Comparison of ENCODE assay signal across 17 cellular contexts in genomic region chr18:59851784-59852399, GRCh38. TPM values are rescaled to one million over a fixed set of nuclear protein-coding genes. Genes with fewer than 3 reads are reported as not detected.
A peak's percentile ranks its signal among the peaks of the same experiment; 100 is the strongest.
DNase-seq lines count a peak whose midpoint lies in the region; ATAC-seq and TF ChIP-seq lines count a peak whose summit lies in the region.
"Had no signal": no experiment of that assay in that cellular context is flagged by ENCODE, and none has a peak within 500 bp of the region (broad histone marks: within the 10 kb centered on the region; RNA-seq: fewer than 3 reads in every experiment).

No MANE protein-coding gene starts in this region.

- H3K27me3 ChIP-seq in OCI-LY1 (ENCODE audit: insufficient read depth, low read length) (no peaks in the 10 kb centered on the region), vagina (no peaks in the 10 kb centered on the region)
- H3K27me3 ChIP-seq: BLaER1 treated with 17β-estradiol and CSF1 and Interleukin-3, amounts not matched to agents 10 nM and 100 nM had no signal

- H3F3A ChIP-seq in OCI-LY1 (ENCODE audit: insufficient read depth, low read length) = peaks cover 11% of the 10 kb centered on the region

- no peaks in the 10 kb centered on the region for H3K36me3 Mint-ChIP-seq in stimulated activated memory B cell treated with anti-CD40 and anti-IgM and Interleukin-4, amounts not matched to agents 10 μg/mL and 1 μg/mL and 100 μg/mL, for 72 hours
- H3K36me3 Mint-ChIP-seq: CD4-positive, CD25-positive, alpha-beta regulatory T cell had no signal

- H3K27ac ChIP-seq in HEK293 (ENCODE audit: extremely low read depth, low read depth, low read length) (no peak overlapping the region), OCI-LY1 (ENCODE audit: low read depth, low read length, poor library complexity, severe bottlenecking) (peak overlapping the region; percentile 97), vagina (no peak overlapping the region)
- H3K27ac ChIP-seq: BLaER1 treated with 17β-estradiol and CSF1 and Interleukin-3, amounts not matched to agents 10 nM and 100 nM had no signal

- CTCF ChIA-PET in HEK293 (lab: Yijun Ruan, JAX) = interaction anchor here (0.7 kb wide), 1 partner anchor 341 kb away, joined by 6 read pairs; no protein-coding TSS in a partner anchor

- H3K27me3 Mint-ChIP-seq in stimulated activated memory B cell treated with anti-CD40 and anti-IgM and Interleukin-4, amounts not matched to agents 10 μg/mL and 1 μg/mL and 100 μg/mL, for 72 hours = no peaks in the 10 kb centered on the region
- H3K27me3 Mint-ChIP-seq: CD4-positive, CD25-positive, alpha-beta regulatory T cell had no signal

- POLR2A ChIA-PET in HEK293 (lab: Yijun Ruan, JAX) = interaction anchor here (1.1 kb wide), 1 partner anchor 48 kb away, joined by 4 read pairs; the partner anchor contains the start of gene PMAIP1

- H3K4me3 ChIP-seq in HEK293 (ENCODE audit: low read depth, low read length) = no peak overlapping the region
- no peak overlapping the region for H3K4me3 ChIP-seq in OCI-LY1 (ENCODE audit: low read depth, low read length, poor library complexity, severe bottlenecking)
- H3K4me3 ChIP-seq in vagina = no peak overlapping the region
- H3K4me3 ChIP-seq: BLaER1 treated with 17β-estradiol and CSF1 and Interleukin-3, amounts not matched to agents 10 nM and 100 nM; GM12878 had no signal

- no peak overlapping the region for H3K4me3 Mint-ChIP-seq in stimulated activated memory B cell treated with anti-CD40 and anti-IgM and Interleukin-4, amounts not matched to agents 10 μg/mL and 1 μg/mL and 100 μg/mL, for 72 hours
- H3K4me3 Mint-ChIP-seq: CD4-positive, CD25-positive, alpha-beta regulatory T cell; H9; HFFc6 had no signal

- DNase-seq in left colon (no peak), EL (no peak), NCI-H187 treated with DMSO at 0.1 percent for 48 hours (lab: John Stamatoyannopoulos, UW) (no peak), vagina (ENCODE audit: extremely low spot score in 2 of 2) (no peak)
- DNase-seq: ACHN; CD4-positive, CD25-positive, alpha-beta regulatory T cell; DMS53; GOT3; H9; HFFc6; IMR-90 had no signal

- H3K36me3 ChIP-seq in HEK293 (ENCODE audit: control insufficient read depth in 2 of 2, insufficient read depth in 1 of 2, low read length in 2 of 2) (no peaks in the 10 kb centered on the region), OCI-LY1 (ENCODE audit: insufficient read depth, low read length) (no peaks in the 10 kb centered on the region), vagina (no peaks in the 10 kb centered on the region)
- H3K36me3 ChIP-seq: BLaER1 treated with 17β-estradiol and CSF1 and Interleukin-3, amounts not matched to agents 10 nM and 100 nM had no signal

- H2AFZ ChIP-seq in OCI-LY1 (ENCODE audit: low read length) = no peak overlapping the region

- H3K9me3 Mint-ChIP-seq in stimulated activated memory B cell treated with anti-CD40 and anti-IgM and Interleukin-4, amounts not matched to agents 10 μg/mL and 1 μg/mL and 100 μg/mL, for 72 hours = peaks cover 3% of the 10 kb centered on the region
- H3K9me3 Mint-ChIP-seq: CD4-positive, CD25-positive, alpha-beta regulatory T cell; H9; HFFc6 had no signal

- H3K4me1 Mint-ChIP-seq in stimulated activated memory B cell treated with anti-CD40 and anti-IgM and Interleukin-4, amounts not matched to agents 10 μg/mL and 1 μg/mL and 100 μg/mL, for 72 hours = peaks cover 40% of the 10 kb centered on the region

- no peaks in the 10 kb centered on the region for H3K79me2 ChIP-seq in OCI-LY1 (ENCODE audit: insufficient read depth, low read length)

- H3K4me1 ChIP-seq in HEK293 (ENCODE audit: control insufficient read depth, insufficient read depth, low read length) = no peaks in the 10 kb centered on the region
- peaks cover 83% of the 10 kb centered on the region for H3K4me1 ChIP-seq in OCI-LY1 (ENCODE audit: insufficient read depth, low read length, severe bottlenecking)
- H3K4me1 ChIP-seq in vagina = peaks cover 5% of the 10 kb centered on the region

- no peak for TF ChIP-seq POLR2A in vagina (IDR thresholded peaks at IDR 0.05)

- H3K27ac Mint-ChIP-seq in stimulated activated memory B cell treated with anti-CD40 and anti-IgM and Interleukin-4, amounts not matched to agents 10 μg/mL and 1 μg/mL and 100 μg/mL, for 72 hours = peak overlapping the region; percentile 21
- H3K27ac Mint-ChIP-seq: CD4-positive, CD25-positive, alpha-beta regulatory T cell; H9; HFFc6 had no signal

- no peak for TF ChIP-seq CTCF in HEK293 (tag by site-specific recombination; IDR thresholded peaks at IDR 0.05)
- no peak for TF ChIP-seq CTCF in OCI-LY1 (IDR thresholded peaks at IDR 0.05; ENCODE audit: low read length)
- no peak for TF ChIP-seq CTCF in vagina (IDR thresholded peaks at IDR 0.05)

- H4K20me1 ChIP-seq in OCI-LY1 (ENCODE audit: insufficient read depth, low read length) = no peaks in the 10 kb centered on the region
- H4K20me1 ChIP-seq: BLaER1 treated with 17β-estradiol and CSF1 and Interleukin-3, amounts not matched to agents 10 nM and 100 nM had no signal

- no peak overlapping the region for H3K4me2 ChIP-seq in OCI-LY1 (ENCODE audit: low read length)
- H3K4me2 ChIP-seq: BLaER1 treated with 17β-estradiol and CSF1 and Interleukin-3, amounts not matched to agents 10 nM and 100 nM had no signal

- ATAC-seq in left colon (peak; percentile 44), SK-N-SH treated with all-trans-retinoic acid at 6 μM for 48 hours (no peak)
- ATAC-seq in stimulated activated memory B cell treated with anti-CD40 and anti-IgM and Interleukin-4, amounts not matched to agents 10 μg/mL and 1 μg/mL and 100 μg/mL, for 72 hours = no peak
- ATAC-seq: GM12878 had no signal

- H3K9me2 ChIP-seq in OCI-LY1 (ENCODE audit: low read depth, low read length) = no peaks in the 10 kb centered on the region

- H3K9ac ChIP-seq in OCI-LY1 (ENCODE audit: low read length) = no peak overlapping the region
- H3K9ac ChIP-seq: BLaER1 treated with 17β-estradiol and CSF1 and Interleukin-3, amounts not matched to agents 10 nM and 100 nM had no signal

- intact Hi-C loops in left colon (cut with DNase I, micrococcal nuclease) (no loop called here), vagina (cut with DNase I) (no loop called here)

- H3K9me3 ChIP-seq in HEK293 (ENCODE audit: control insufficient read depth, insufficient read depth, low read depth, low read length) (no peaks in the 10 kb centered on the region), OCI-LY1 (ENCODE audit: low read length) (no peaks in the 10 kb centered on the region), vagina (no peaks in the 10 kb centered on the region)

TF ChIP-seq in HEK293, 187 proteins besides CTCF, POLR2A, EP300 and RAD21 (continues in another document):
- TF ChIP-seq ZNF501 (tag by site-specific recombination; IDR thresholded peaks at IDR 0.05) = no peak
- peak; percentile 46 for TF ChIP-seq ZNF335 (tag by site-specific recombination; conservative IDR thresholded peaks at IDR 0.05)
- peak; percentile 33; the same call in 1 of the 2 replicates for TF ChIP-seq PRDM6 (tag by site-specific recombination; IDR thresholded peaks at IDR 0.05)
- TF ChIP-seq KLF1 (tag by site-specific recombination; IDR thresholded peaks at IDR 0.05) = no peak
- TF ChIP-seq ZNF624 (tag by site-specific recombination; IDR thresholded peaks at IDR 0.05) = no peak
- peak; percentile 43; the same call in 1 of the 2 replicates for TF ChIP-seq ZSCAN30 (tag by site-specific recombination; IDR thresholded peaks at IDR 0.05)
- TF ChIP-seq FEZF1 (tag by site-specific recombination; IDR thresholded peaks at IDR 0.05) = peak; percentile 97
- TF ChIP-seq ZIC2 (tag by site-specific recombination; IDR thresholded peaks at IDR 0.05) = no peak

TF ChIP-seq in SK-N-SH treated with all-trans-retinoic acid at 6 μM for 48 hours, 23 proteins besides CTCF, POLR2A, EP300 and RAD21:
- TF ChIP-seq PATZ1 (CRISPR knock-in tag; IDR thresholded peaks at IDR 0.05; ENCODE audit: borderline replicate concordance) (no peak), GLIS3 (CRISPR knock-in tag; IDR thresholded peaks at IDR 0.05) (no peak), ZNF70 (CRISPR knock-in tag; IDR thresholded peaks at IDR 0.05) (no peak), CSDC2 (CRISPR knock-in tag; IDR thresholded peaks at IDR 0.05) (no peak), BACH2 (CRISPR knock-in tag; IDR thresholded peaks at IDR 0.05; ENCODE audit: borderline replicate concordance) (no peak)
TF ChIP-seq in SK-N-SH treated with all-trans-retinoic acid at 6 μM for 48 hours: peak in this region for 0.

RNA-seq across cellular contexts. Expression of gene PMAIP1, which starts 47.9 kb away (rescaled TPM):
- total RNA-seq in left colon (1 to 10 TPM; 1.8 to 2.6 TPM), vagina (7.4 TPM)
